In the genomic region with DNA sequence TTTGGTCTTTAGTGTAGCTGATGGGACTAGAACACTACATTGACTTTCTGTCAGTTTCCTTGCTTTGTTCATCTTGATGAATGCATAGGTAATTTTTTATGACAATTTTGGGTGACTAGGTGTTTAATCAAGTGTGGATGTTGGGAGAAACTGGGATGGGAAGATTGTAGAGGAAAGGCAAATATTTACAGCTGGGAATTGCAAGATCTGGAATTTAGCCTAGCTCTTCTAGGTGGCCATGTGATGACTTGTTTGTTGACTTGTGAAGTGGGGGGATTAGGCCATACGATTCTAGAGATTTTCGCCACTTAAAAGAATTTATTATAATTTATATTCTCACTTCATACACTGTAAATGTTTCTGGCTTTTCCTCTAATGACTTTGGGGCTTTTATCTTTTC, we compare ENCODE assay signal across 37 cellular contexts.
"Had no signal": no experiment of that assay in that cellular context is flagged by ENCODE, and none has a peak within 500 bp of the region (broad histone marks: within the 10 kb centered on the region; RNA-seq: fewer than 3 reads in every experiment).

No MANE protein-coding gene starts in this region.

- H3K9me3 ChIP-seq: ascending aorta had no signal

- H3K4me3 ChIP-seq: ascending aorta, cardiac muscle cell had no signal

- H3K4me1 Mint-ChIP-seq: activated B cell treated with CpG ODN at 0.5 μM for 24 hours; activated CD4-positive, alpha-beta T cell treated with anti-CD3 and anti-CD28 coated beads, Interleukin-2, amount 10 ng/mL, durations not matched to agents 24 days and 14 days; activated CD8-positive, alpha-beta memory T cell treated with anti-CD3 and anti-CD28 coated beads, Interleukin-2, amount 10 ng/mL, durations not matched to agents 7 days and 5 days; activated naive CD4-positive, alpha-beta T cell treated with anti-CD3 and anti-CD28 coated beads, Interleukin-2, amount 10 ng/mL, durations not matched to agents 7 days and 5 days; activated naive CD4-positive, alpha-beta T cell treated with anti-CD3 and anti-CD28 coated beads, Interleukin-2, amount 50 U/mL, for 24 hours; activated naive CD8-positive, alpha-beta T cell treated with anti-CD3 and anti-CD28 coated beads, Interleukin-2, amount 10 ng/mL, durations not matched to agents 7 days and 5 days; activated naive CD8-positive, alpha-beta T cell treated with anti-CD3 and anti-CD28 coated beads, Interleukin-2, amount 50 U/mL, for 24 hours; central memory CD8-positive, alpha-beta T cell had no signal

- H3K27me3 ChIP-seq: ascending aorta, cardiac muscle cell had no signal

- ATAC-seq: activated CD8-positive, alpha-beta memory T cell treated with anti-CD3 and anti-CD28 coated beads, Interleukin-2, amount 10 ng/mL, durations not matched to agents 7 days and 5 days; activated CD8-positive, alpha-beta T cell treated with anti-CD3 and anti-CD28 coated beads for 36 hours; activated naive CD8-positive, alpha-beta T cell treated with anti-CD3 and anti-CD28 coated beads, Interleukin-2, amount 50 U/mL, for 24 hours had no signal

- H3K36me3 Mint-ChIP-seq: activated CD4-positive, alpha-beta memory T cell treated with anti-CD3 and anti-CD28 coated beads for 36 hours; activated CD8-positive, alpha-beta memory T cell treated with anti-CD3 and anti-CD28 coated beads, Interleukin-2, amount 10 ng/mL, durations not matched to agents 7 days and 5 days; activated naive CD4-positive, alpha-beta T cell treated with anti-CD3 and anti-CD28 coated beads, Interleukin-2, amount 10 ng/mL, durations not matched to agents 7 days and 5 days; activated naive CD4-positive, alpha-beta T cell treated with anti-CD3 and anti-CD28 coated beads, Interleukin-2, amount 50 U/mL, for 24 hours; activated naive CD8-positive, alpha-beta T cell; activated naive CD8-positive, alpha-beta T cell treated with anti-CD3 and anti-CD28 coated beads, Interleukin-2, amount 10 ng/mL, durations not matched to agents 7 days and 5 days; brain had no signal

- H3K36me3 ChIP-seq: ascending aorta, cardiac muscle cell had no signal

- FAIRE-seq: bronchial epithelial cell, TTC549 had no signal

- H3K27me3 Mint-ChIP-seq: activated B cell treated with CpG ODN at 0.5 μM for 24 hours; activated CD4-positive, alpha-beta memory T cell treated with anti-CD3 and anti-CD28 coated beads for 36 hours; activated CD4-positive, alpha-beta T cell treated with anti-CD3 and anti-CD28 coated beads, Interleukin-2, amount 10 ng/mL, durations not matched to agents 24 days and 14 days; activated CD8-positive, alpha-beta memory T cell treated with anti-CD3 and anti-CD28 coated beads, Interleukin-2, amount 10 ng/mL, durations not matched to agents 7 days and 5 days; activated naive CD4-positive, alpha-beta T cell treated with anti-CD3 and anti-CD28 coated beads, Interleukin-2, amount 10 ng/mL, durations not matched to agents 7 days and 5 days; activated naive CD4-positive, alpha-beta T cell treated with anti-CD3 and anti-CD28 coated beads, Interleukin-2, amount 50 U/mL, for 24 hours; activated naive CD8-positive, alpha-beta T cell; activated naive CD8-positive, alpha-beta T cell treated with anti-CD3 and anti-CD28 coated beads, Interleukin-2, amount 10 ng/mL, durations not matched to agents 7 days and 5 days; activated T-cell treated with anti-CD3 and anti-CD28 coated beads, Interleukin-2, amount 50 U/mL, for 24 hours; central memory CD8-positive, alpha-beta T cell had no signal

- DNase-seq: activated B cell treated with CpG ODN at 0.5 μM for 24 hours; activated CD4-positive, alpha-beta memory T cell treated with anti-CD3 and anti-CD28 coated beads for 36 hours; activated CD4-positive, alpha-beta T cell treated with anti-CD3 and anti-CD28 coated beads for 4 hours; activated CD4-positive, alpha-beta T cell treated with anti-CD3 and anti-CD28 coated beads, Interleukin-2, amount 10 ng/mL, durations not matched to agents 24 days and 14 days; activated CD4-positive, alpha-beta T cell treated with anti-CD3 and anti-CD28 coated beads, Interleukin-2, amount 50 U/mL, for 1 hour; activated CD4-positive, alpha-beta T cell treated with anti-CD3 and anti-CD28 coated beads, Interleukin-2, amount 50 U/mL, for 4 hours; activated CD4-positive, CD25-positive, alpha-beta regulatory T cell treated with anti-CD3 and anti-CD28 coated beads, Interleukin-2, amount 50 U/mL, for 72 hours; activated CD8-positive, alpha-beta memory T cell treated with anti-CD3 and anti-CD28 coated beads, Interleukin-2, amount 10 ng/mL, durations not matched to agents 7 days and 5 days; activated CD8-positive, alpha-beta memory T cell treated with anti-CD3 and anti-CD28 coated beads, Interleukin-2, amount 50 U/mL, for 48 hours; activated CD8-positive, alpha-beta T cell treated with anti-CD3 and anti-CD28 coated beads for 36 hours; activated effector memory CD4-positive, alpha-beta T cell treated with Interleukin-2 at 50 U/mL for 16 hours; activated gamma-delta T cell; activated naive CD4-positive, alpha-beta T cell treated with anti-CD3 and anti-CD28 coated beads, Interleukin-2, amount 10 ng/mL, durations not matched to agents 7 days and 5 days; activated naive CD4-positive, alpha-beta T cell treated with Interleukin-2 at 50 U/mL for 16 hours; activated naive CD8-positive, alpha-beta T cell treated with anti-CD3 and anti-CD28 coated beads, Interleukin-2, amount 10 ng/mL, durations not matched to agents 7 days and 5 days; activated naive CD8-positive, alpha-beta T cell treated with anti-CD3 and anti-CD28 coated beads, Interleukin-2, amount 50 U/mL, for 24 hours; activated T-cell treated with anti-CD3 and anti-CD28 coated beads, Interleukin-2, amount 50 U/mL, for 24 hours; activated T-cell treated with anti-CD3 and anti-CD28 coated beads, Interleukin-2, amount 50 U/mL, for 48 hours; amygdala; anterior cingulate cortex; caudate nucleus; cerebellar nuclear complex; T-helper 1 cell; T-helper 2 cell; T-helper 9 cell had no signal

- H3K27ac Mint-ChIP-seq: activated B cell treated with CpG ODN at 0.5 μM for 24 hours; activated CD4-positive, alpha-beta memory T cell treated with anti-CD3 and anti-CD28 coated beads for 36 hours; activated CD4-positive, alpha-beta T cell treated with anti-CD3 and anti-CD28 coated beads, Interleukin-2, amount 10 ng/mL, durations not matched to agents 24 days and 14 days; activated CD8-positive, alpha-beta memory T cell treated with anti-CD3 and anti-CD28 coated beads, Interleukin-2, amount 10 ng/mL, durations not matched to agents 7 days and 5 days; activated CD8-positive, alpha-beta T cell treated with anti-CD3 and anti-CD28 coated beads for 36 hours; activated naive CD4-positive, alpha-beta T cell treated with anti-CD3 and anti-CD28 coated beads, Interleukin-2, amount 10 ng/mL, durations not matched to agents 7 days and 5 days; activated naive CD4-positive, alpha-beta T cell treated with anti-CD3 and anti-CD28 coated beads, Interleukin-2, amount 50 U/mL, for 24 hours; activated naive CD8-positive, alpha-beta T cell; activated naive CD8-positive, alpha-beta T cell treated with anti-CD3 and anti-CD28 coated beads, Interleukin-2, amount 10 ng/mL, durations not matched to agents 7 days and 5 days; activated naive CD8-positive, alpha-beta T cell treated with anti-CD3 and anti-CD28 coated beads, Interleukin-2, amount 50 U/mL, for 24 hours; activated T-cell treated with anti-CD3 and anti-CD28 coated beads, Interleukin-2, amount 50 U/mL, for 24 hours; activated T-helper 2 cell treated with anti-CD3 and anti-CD28 coated beads, Interferon-gamma antibody, Interleukin-2, Interleukin-4, amounts not matched to agents 10 μg/mL and 5 μg/mL and 100 μg/mL, durations not matched to agents 14 hours and 24 hours and 36 hours; brain; T-helper 1 cell treated with Interleukin-12 subunit alpha and Interleukin-12 subunit beta and Interleukin-4 antibody, amounts not matched to agents 30 μg/mL and 1 μg/mL, for 36 hours; T-helper 2 cell treated with Interferon-gamma antibody and Interleukin-4, amounts not matched to agents 5 μg/mL and 100 μg/mL, for 36 hours had no signal

- H3K9me3 Mint-ChIP-seq: activated CD4-positive, alpha-beta T cell treated with anti-CD3 and anti-CD28 coated beads, Interleukin-2, amount 10 ng/mL, durations not matched to agents 24 days and 14 days; activated CD8-positive, alpha-beta T cell treated with anti-CD3 and anti-CD28 coated beads for 36 hours; activated naive CD4-positive, alpha-beta T cell treated with anti-CD3 and anti-CD28 coated beads, Interleukin-2, amount 10 ng/mL, durations not matched to agents 7 days and 5 days; activated naive CD4-positive, alpha-beta T cell treated with anti-CD3 and anti-CD28 coated beads, Interleukin-2, amount 50 U/mL, for 24 hours; activated T-helper 2 cell treated with anti-CD3 and anti-CD28 coated beads, Interferon-gamma antibody, Interleukin-2, Interleukin-4, amounts not matched to agents 10 μg/mL and 5 μg/mL and 100 μg/mL, durations not matched to agents 14 hours and 24 hours and 36 hours; T-helper 1 cell treated with Interleukin-12 subunit alpha and Interleukin-12 subunit beta and Interleukin-4 antibody, amounts not matched to agents 30 μg/mL and 1 μg/mL, for 36 hours; T-helper 2 cell treated with Interferon-gamma antibody and Interleukin-4, amounts not matched to agents 5 μg/mL and 100 μg/mL, for 36 hours had no signal

- H3K4me3 Mint-ChIP-seq: activated B cell treated with CpG ODN at 0.5 μM for 24 hours; activated CD4-positive, alpha-beta memory T cell treated with anti-CD3 and anti-CD28 coated beads for 36 hours; activated CD4-positive, alpha-beta T cell treated with anti-CD3 and anti-CD28 coated beads, Interleukin-2, amount 10 ng/mL, durations not matched to agents 24 days and 14 days; activated CD8-positive, alpha-beta memory T cell treated with anti-CD3 and anti-CD28 coated beads, Interleukin-2, amount 10 ng/mL, durations not matched to agents 7 days and 5 days; activated CD8-positive, alpha-beta T cell treated with anti-CD3 and anti-CD28 coated beads for 36 hours; activated naive CD4-positive, alpha-beta T cell treated with anti-CD3 and anti-CD28 coated beads, Interleukin-2, amount 10 ng/mL, durations not matched to agents 7 days and 5 days; activated naive CD4-positive, alpha-beta T cell treated with anti-CD3 and anti-CD28 coated beads, Interleukin-2, amount 50 U/mL, for 24 hours; activated naive CD8-positive, alpha-beta T cell; activated naive CD8-positive, alpha-beta T cell treated with anti-CD3 and anti-CD28 coated beads, Interleukin-2, amount 10 ng/mL, durations not matched to agents 7 days and 5 days; activated naive CD8-positive, alpha-beta T cell treated with anti-CD3 and anti-CD28 coated beads, Interleukin-2, amount 50 U/mL, for 24 hours; activated T-cell treated with anti-CD3 and anti-CD28 coated beads, Interleukin-2, amount 50 U/mL, for 24 hours; brain; central memory CD8-positive, alpha-beta T cell; T-helper 1 cell treated with Interleukin-12 subunit alpha and Interleukin-12 subunit beta and Interleukin-4 antibody, amounts not matched to agents 30 μg/mL and 1 μg/mL, for 36 hours; T-helper 2 cell treated with Interferon-gamma antibody and Interleukin-4, amounts not matched to agents 5 μg/mL and 100 μg/mL, for 36 hours had no signal

- H3K27ac ChIP-seq: ascending aorta, cardiac muscle cell, VCaP had no signal
